In genomic region chr14:31263485-31264133, GRCh38 we compare ENCODE assay signal across 9 cellular contexts. TPM values are rescaled to one million over a fixed set of nuclear protein-coding genes. Genes with fewer than 3 reads are reported as not detected.
A peak's percentile ranks its signal among the peaks of the same experiment; 100 is the strongest.
DNase-seq lines count a peak whose midpoint lies in the region; TF ChIP-seq lines count a peak whose summit lies in the region.
"Had no signal": no experiment of that assay in that cellular context is flagged by ENCODE, and none has a peak within 500 bp of the region (broad histone marks: within the 10 kb centered on the region; RNA-seq: fewer than 3 reads in every experiment).

No MANE protein-coding gene starts in this region.

- H3K9me3 ChIP-seq in hepatocyte (ENCODE audit: low read depth), result no peaks in the 10 kb centered on the region
- no peaks in the 10 kb centered on the region for H3K9me3 ChIP-seq in skeletal muscle satellite cell (replicated peaks; ENCODE audit: low read length)
- H3K9me3 ChIP-seq in HAP-1, result no peaks in the 10 kb centered on the region

- intact Hi-C loops in activated CD4-positive, alpha-beta memory T cell treated with anti-CD3 and anti-CD28 coated beads for 36 hours (cut with micrococcal nuclease), result no loop called here

- POLR2A ChIA-PET in activated CD4-positive, alpha-beta memory T cell treated with anti-CD3 and anti-CD28 coated beads for 36 hours (lab: Charles Lee), result no interaction called here

- H3K79me2 ChIP-seq in hepatocyte, result no peaks in the 10 kb centered on the region

- no peaks in the 10 kb centered on the region for H3K9me2 ChIP-seq in hepatocyte (replicated peaks; ENCODE audit: insufficient read depth)

- 74% methylated on average over 2 of the region's 2 CpGs for WGBS in hepatocyte (ENCODE audit: low lambda C conversion rate, missing lambda C conversion rate)

- no peaks in the 10 kb centered on the region for H3K36me3 ChIP-seq in hepatocyte (replicated peaks; ENCODE audit: insufficient read depth, low read depth)
- H3K36me3 ChIP-seq in skeletal muscle satellite cell (ENCODE audit: insufficient read depth, low read length), result no peaks in the 10 kb centered on the region
- H3K36me3 ChIP-seq in HAP-1 (replicated peaks), result peaks cover 11% of the 10 kb centered on the region

- peaks cover 12% of the 10 kb centered on the region for H3K4me1 Mint-ChIP-seq in activated CD4-positive, alpha-beta memory T cell treated with anti-CD3 and anti-CD28 coated beads for 36 hours (ENCODE audit: low read depth)

- no peak overlapping the region for H3K27ac Mint-ChIP-seq in activated CD4-positive, alpha-beta memory T cell treated with anti-CD3 and anti-CD28 coated beads for 36 hours

- TF ChIP-seq CTCF in hepatocyte (IDR thresholded peaks at IDR 0.05; ENCODE audit: poor library complexity), result no peak

- H3K4me3 ChIP-seq in hepatocyte, result no peak overlapping the region
- H3K4me3 ChIP-seq in skeletal muscle satellite cell (ENCODE audit: low read length), result no peak overlapping the region
- H3K4me3 ChIP-seq in HAP-1, result no peak overlapping the region

- no peaks in the 10 kb centered on the region for H3K27me3 Mint-ChIP-seq in activated CD4-positive, alpha-beta memory T cell treated with anti-CD3 and anti-CD28 coated beads for 36 hours

- H3K9me3 Mint-ChIP-seq in activated CD4-positive, alpha-beta memory T cell treated with anti-CD3 and anti-CD28 coated beads for 36 hours, result no peaks in the 10 kb centered on the region

- H3K36me3 Mint-ChIP-seq in activated CD4-positive, alpha-beta memory T cell treated with anti-CD3 and anti-CD28 coated beads for 36 hours, result no peaks in the 10 kb centered on the region

- CTCF ChIA-PET in activated CD4-positive, alpha-beta memory T cell treated with anti-CD3 and anti-CD28 coated beads for 36 hours (lab: Charles Lee), result no interaction called here

- H3K4me2 ChIP-seq in hepatocyte, result no peak overlapping the region
- peak overlapping the region; percentile 49 for H3K4me2 ChIP-seq in skeletal muscle satellite cell (ENCODE audit: low read length)
- H3K4me2 ChIP-seq: KMS-11 had no signal

- peak overlapping the region; percentile 73 for H3K27ac ChIP-seq in hepatocyte
- H3K27ac ChIP-seq: KMS-11 had no signal

- in situ Hi-C loops in HAP-1 (cut with MboI; ENCODE audit: low sequenced_read_pairs), result no loop called here

- peak overlapping the region; percentile 31 for H3K9ac ChIP-seq in skeletal muscle satellite cell (ENCODE audit: low read depth, low read length)
- H3K9ac ChIP-seq: KMS-11 had no signal

- H3K4me1 ChIP-seq in hepatocyte (ENCODE audit: insufficient read depth) (no peaks in the 10 kb centered on the region), skeletal muscle satellite cell (ENCODE audit: control insufficient read depth, insufficient read depth, low read length) (peaks cover 36% of the 10 kb centered on the region), HAP-1 (peaks cover 13% of the 10 kb centered on the region)

- H2AFZ ChIP-seq in hepatocyte, result no peak overlapping the region

- no peaks in the 10 kb centered on the region for H4K20me1 ChIP-seq in hepatocyte (ENCODE audit: insufficient read depth, poor library complexity, severe bottlenecking)

- H3K4me3 Mint-ChIP-seq in activated CD4-positive, alpha-beta memory T cell treated with anti-CD3 and anti-CD28 coated beads for 36 hours, result no peak overlapping the region

- H3K27me3 ChIP-seq in hepatocyte (no peaks in the 10 kb centered on the region), skeletal muscle satellite cell (ENCODE audit: control insufficient read depth, insufficient read depth, low read length) (no peaks in the 10 kb centered on the region), HAP-1 (ENCODE audit: low read depth) (no peaks in the 10 kb centered on the region)

- peak; percentile 59 for DNase-seq in H4 (ENCODE audit: low spot score)
- peak; percentile 98 for DNase-seq in astrocyte of the hippocampus (ENCODE audit: low read depth, low spot score)
- DNase-seq in hepatocyte (ENCODE audit: low spot score), result peak; percentile 75
- DNase-seq in stimulated activated naive CD4-positive, alpha-beta T cell (lab: John Stamatoyannopoulos, UW), result no peak
- no peak for DNase-seq in NOMO-1 (lab: John Stamatoyannopoulos, UW; ENCODE audit: unreplicated experiment in 2 of 2)
- DNase-seq in HAP-1 (ENCODE audit: low spot score in 2 of 2), result no peak
- DNase-seq in activated CD4-positive, alpha-beta memory T cell treated with anti-CD3 and anti-CD28 coated beads for 36 hours, result no peak

RNA-seq across cellular contexts. Expression of gene HECTD1, which starts 56.0 kb away (rescaled TPM):
- 77.7 and 87.4 TPM in 2 replicates for total RNA-seq in H4 (2014; rRNA removed; shearing (Covaris generic))
- total RNA-seq in hepatocyte, result 147 and 159 TPM in 2 replicates
- polyA plus RNA-seq in hepatocyte, result 45.2 and 48.6 TPM in 2 replicates
- 122 and 153 TPM in 2 replicates for total RNA-seq in skeletal muscle satellite cell (2012; rRNA removed)
- total RNA-seq in activated CD4-positive, alpha-beta memory T cell treated with anti-CD3 and anti-CD28 coated beads for 36 hours, result 10 to 100 TPM; 84.9 to 88.1 TPM

Comparison
In these comparisons a context has a peak if more than half of its experiments do, and no peak if none do; other contexts are left out.
1. DNase-seq: peak in H4 (single experiment), astrocyte of the hippocampus (single experiment) and hepatocyte (single experiment); none in stimulated activated naive CD4-positive, alpha-beta T cell (0 of 6), NOMO-1 (0 of 2), HAP-1 (0 of 2) and activated CD4-positive, alpha-beta memory T cell treated with anti-CD3 and anti-CD28 coated beads for 36 hours (single experiment).